Comparison of ENCODE assay signal across 9 cellular contexts in the genomic region with DNA sequence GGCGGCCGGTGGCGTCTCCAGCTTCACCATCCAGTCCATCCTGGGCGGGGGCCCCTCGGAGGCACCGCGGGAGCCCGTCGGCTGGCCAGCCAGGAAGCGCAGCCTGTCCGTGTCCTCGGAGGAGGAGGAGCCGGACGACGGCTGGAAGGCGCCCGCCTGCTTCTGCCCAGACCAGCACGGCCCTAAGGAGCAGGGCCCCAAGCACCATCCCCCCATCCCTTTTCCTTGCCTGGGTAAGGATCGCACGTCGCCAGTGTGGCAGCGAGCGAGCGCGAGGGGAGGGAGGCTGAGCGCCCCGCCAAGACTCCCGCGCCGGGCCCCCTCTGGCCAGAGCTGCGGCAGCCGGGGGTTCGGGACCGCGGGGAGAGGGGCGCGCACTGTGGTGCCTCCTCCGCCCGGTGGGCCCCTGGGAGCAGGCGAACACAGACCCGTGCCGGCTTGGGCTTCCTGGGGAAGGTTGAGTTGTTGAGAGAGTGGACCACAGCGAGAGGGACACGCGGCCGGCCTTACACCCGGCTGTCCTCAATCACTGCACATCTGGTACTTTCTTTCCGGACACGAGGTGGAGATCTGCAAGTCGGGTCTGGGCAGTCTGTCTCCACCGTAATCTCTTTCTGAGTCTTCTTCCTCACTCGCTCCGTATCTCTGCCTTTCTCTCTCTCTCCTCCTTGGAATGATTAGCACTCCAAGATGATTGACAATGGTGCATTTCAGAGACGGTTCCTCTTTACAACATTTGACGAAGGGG. TPM values are rescaled to one million over a fixed set of nuclear protein-coding genes. Genes with fewer than 3 reads are reported as not detected.
DNase-seq lines count a peak whose midpoint lies in the region; ATAC-seq, FAIRE-seq and TF ChIP-seq lines count a peak whose summit lies in the region.
"Had no signal": no experiment of that assay in that cellular context is flagged by ENCODE, and none has a peak within 500 bp of the region (broad histone marks: within the 10 kb centered on the region; RNA-seq: fewer than 3 reads in every experiment).

No MANE protein-coding gene starts in this region.

- TF ChIP-seq POLR2A in endothelial cell of umbilical vein (IDR thresholded peaks at IDR 0.05; ENCODE audit: low read depth, low read length) = no peak

- H3K4me1 ChIP-seq in endothelial cell of umbilical vein (ENCODE audit: control insufficient read depth, extremely low read depth, insufficient read depth, low read length) = peaks cover 8% of the 10 kb centered on the region
- peaks cover 11 to 62% (median 44%) of the 10 kb centered on the region in 9 donors for H3K4me1 ChIP-seq in heart right ventricle

- POLR2A ChIA-PET in activated CD4-positive, alpha-beta T cell treated with anti-CD3 and anti-CD28 coated beads, Interleukin-2, amount 10 ng/mL, durations not matched to agents 7 days and 5 days (lab: Charles Lee) = no interaction called here
- POLR2A ChIA-PET in endothelial cell of umbilical vein (lab: Charles Lee) = interaction anchor here (0.6 kb wide), 1 partner anchor 75 kb away, joined by 4 read pairs; no protein-coding TSS in a partner anchor

- TF ChIP-seq CTCF in endothelial cell of umbilical vein (IDR thresholded peaks at IDR 0.05; ENCODE audit: extremely low read depth in 1 of 2, insufficient read depth in 1 of 2, low read depth in 1 of 2, low read length in 2 of 2) (no peak), heart right ventricle (IDR thresholded peaks at IDR 0.05) (no peak)

- peak overlapping the region; percentile 34 for H3K4me3 Mint-ChIP-seq in activated CD4-positive, alpha-beta T cell treated with anti-CD3 and anti-CD28 coated beads, Interleukin-2, amount 10 ng/mL, durations not matched to agents 7 days and 5 days
- peak overlapping the region; percentile 68 to 83 for H3K4me3 Mint-ChIP-seq in stimulated activated naive B cell treated with anti-CD40 and anti-IgM and Interleukin-4, amounts not matched to agents 10 μg/mL and 1 μg/mL and 100 μg/mL, for 72 hours

- H3K27me3 ChIP-seq in endothelial cell of umbilical vein (ENCODE audit: control insufficient read depth in 2 of 2, insufficient read depth in 2 of 2, low read length in 2 of 2) (peaks cover 85 to 97% of the 10 kb centered on the region in 2 experiments), heart right ventricle (peaks cover 54 to 100% (median 99%) of the 10 kb centered on the region in 7 donors)

- no peak overlapping the region for H2AFZ ChIP-seq in endothelial cell of umbilical vein (ENCODE audit: low read depth, low read length)

- no peaks in the 10 kb centered on the region for H3K79me2 ChIP-seq in endothelial cell of umbilical vein (ENCODE audit: control insufficient read depth, insufficient read depth, low read length)

- H3K9me3 ChIP-seq in endothelial cell of umbilical vein (replicated peaks; ENCODE audit: control insufficient read depth, insufficient read depth, low read length) (no peaks in the 10 kb centered on the region), heart right ventricle (no peaks in the 10 kb centered on the region)
- H3K9me3 ChIP-seq: sigmoid colon had no signal

- H3K36me3 Mint-ChIP-seq in activated CD4-positive, alpha-beta T cell treated with anti-CD3 and anti-CD28 coated beads, Interleukin-2, amount 10 ng/mL, durations not matched to agents 7 days and 5 days (ENCODE audit: low read depth) = peaks cover 1% of the 10 kb centered on the region
- peaks cover 0 to 3% of the 10 kb centered on the region in 2 donors for H3K36me3 Mint-ChIP-seq in stimulated activated naive B cell treated with anti-CD40 and anti-IgM and Interleukin-4, amounts not matched to agents 10 μg/mL and 1 μg/mL and 100 μg/mL, for 72 hours

- DNase-seq in activated CD4-positive, alpha-beta T cell treated with anti-CD3 and anti-CD28 coated beads, Interleukin-2, amount 10 ng/mL, durations not matched to agents 7 days and 5 days = no peak
- DNase-seq in activated CD4-positive, alpha-beta T cell treated with anti-CD3 and anti-CD28 coated beads, Interleukin-2, amount 50 U/mL, for 4 hours = no peak
- DNase-seq in NCI-H748 (lab: John Stamatoyannopoulos, UW; ENCODE audit: unreplicated experiment) = peak; percentile 51
- DNase-seq in endothelial cell of umbilical vein (ENCODE audit: low read depth, low spot score) = no peak
- DNase-seq in stimulated activated naive B cell treated with anti-CD40 and anti-IgM and Interleukin-4, amounts not matched to agents 10 μg/mL and 1 μg/mL and 100 μg/mL, for 72 hours = no peak
- DNase-seq in heart right ventricle = no peak
- DNase-seq in NCI-H2107 (lab: John Stamatoyannopoulos, UW) = no peak
- DNase-seq: sigmoid colon had no signal

- H3K9me3 Mint-ChIP-seq in activated CD4-positive, alpha-beta T cell treated with anti-CD3 and anti-CD28 coated beads, Interleukin-2, amount 10 ng/mL, durations not matched to agents 7 days and 5 days = no peaks in the 10 kb centered on the region
- H3K9me3 Mint-ChIP-seq in stimulated activated naive B cell treated with anti-CD40 and anti-IgM and Interleukin-4, amounts not matched to agents 10 μg/mL and 1 μg/mL and 100 μg/mL, for 72 hours = peaks cover 0 to 2% of the 10 kb centered on the region in 2 donors

- H3K4me2 ChIP-seq in endothelial cell of umbilical vein (ENCODE audit: insufficient read depth, low read length) = no peak overlapping the region

- peaks cover 72% of the 10 kb centered on the region for H3K27me3 Mint-ChIP-seq in activated CD4-positive, alpha-beta T cell treated with anti-CD3 and anti-CD28 coated beads, Interleukin-2, amount 10 ng/mL, durations not matched to agents 7 days and 5 days
- peaks cover 44 to 69% of the 10 kb centered on the region in 2 donors for H3K27me3 Mint-ChIP-seq in stimulated activated naive B cell treated with anti-CD40 and anti-IgM and Interleukin-4, amounts not matched to agents 10 μg/mL and 1 μg/mL and 100 μg/mL, for 72 hours

- H3K36me3 ChIP-seq in endothelial cell of umbilical vein (ENCODE audit: control insufficient read depth in 2 of 2, extremely low read depth in 1 of 2, insufficient read depth in 2 of 2, low read length in 2 of 2) = no peaks in the 10 kb centered on the region
- H3K36me3 ChIP-seq in heart right ventricle = no peaks in the 10 kb centered on the region
- H3K36me3 ChIP-seq: sigmoid colon had no signal

- intact Hi-C loops in endothelial cell of umbilical vein (cut with micrococcal nuclease) = loop anchor here (1.0 kb wide), 1 partner anchor 9 kb away; no protein-coding TSS in a partner anchor
- intact Hi-C loops in heart right ventricle (cut with DNase I) = no loop called here

- peaks cover 60% of the 10 kb centered on the region for H3K4me1 Mint-ChIP-seq in activated CD4-positive, alpha-beta T cell treated with anti-CD3 and anti-CD28 coated beads, Interleukin-2, amount 10 ng/mL, durations not matched to agents 7 days and 5 days
- peaks cover 26 to 47% of the 10 kb centered on the region in 2 donors for H3K4me1 Mint-ChIP-seq in stimulated activated naive B cell treated with anti-CD40 and anti-IgM and Interleukin-4, amounts not matched to agents 10 μg/mL and 1 μg/mL and 100 μg/mL, for 72 hours

- peak overlapping the region; percentile 57 for H3K27ac Mint-ChIP-seq in activated CD4-positive, alpha-beta T cell treated with anti-CD3 and anti-CD28 coated beads, Interleukin-2, amount 10 ng/mL, durations not matched to agents 7 days and 5 days
- H3K27ac Mint-ChIP-seq in stimulated activated naive B cell treated with anti-CD40 and anti-IgM and Interleukin-4, amounts not matched to agents 10 μg/mL and 1 μg/mL and 100 μg/mL, for 72 hours = peak overlapping the region; percentile 91

- no peaks in the 10 kb centered on the region for H3K9me1 ChIP-seq in endothelial cell of umbilical vein (replicated peaks; ENCODE audit: control insufficient read depth, extremely low read depth, insufficient read depth, low read length)

- H3K9ac ChIP-seq in endothelial cell of umbilical vein (replicated peaks; ENCODE audit: extremely low read depth, insufficient read depth, low read length) = no peak overlapping the region

- CTCF ChIA-PET in activated CD4-positive, alpha-beta T cell treated with anti-CD3 and anti-CD28 coated beads, Interleukin-2, amount 10 ng/mL, durations not matched to agents 7 days and 5 days (lab: Charles Lee) = interaction anchor here (0.7 to 2.4 kb wide), 3 partner anchors 8 to 15 kb away, joined by 4 to 11 read pairs (median 10); no protein-coding TSS in a partner anchor
- CTCF ChIA-PET in endothelial cell of umbilical vein (lab: Charles Lee) = interaction anchor here (3.1 kb wide), 1 partner anchor 15 kb away, joined by 20 read pairs; no protein-coding TSS in a partner anchor

- WGBS in heart right ventricle, 2 donors = 1% methylated on average over 51 to 55 of the region's 55 CpGs

- FAIRE-seq in endothelial cell of umbilical vein (lab: Jason Lieb, UNC) = no peak

- H4K20me1 ChIP-seq in endothelial cell of umbilical vein (replicated peaks; ENCODE audit: control insufficient read depth, extremely low read depth, insufficient read depth, low read length) = no peaks in the 10 kb centered on the region

- no peak for ATAC-seq in stimulated activated naive B cell treated with anti-CD40 and anti-IgM and Interleukin-4, amounts not matched to agents 10 μg/mL and 1 μg/mL and 100 μg/mL, for 72 hours (replicated peaks)
- no peak for ATAC-seq in GM21529 (IDR thresholded peaks at IDR 0.05; ENCODE audit: unreplicated experiment)
- no peak for ATAC-seq in heart right ventricle

- no TSS peak for BruUV-seq in endothelial cell of umbilical vein (replicated peaks; lab: Mats Ljungman, UMichigan)

- H3K4me3 ChIP-seq in endothelial cell of umbilical vein (replicated peaks in 1 of 3; ENCODE audit: insufficient read depth in 1 of 3, low read depth in 1 of 3, low read length in 3 of 3) = no peak overlapping the region
- H3K4me3 ChIP-seq in heart right ventricle = peak overlapping the region in 2 of 10 donors; percentile 20 to 23

- dilution Hi-C loops in endothelial cell of umbilical vein (cut with MboI; ENCODE audit: extremely low pct_ligation_motif_present, low sequenced_read_pairs) = no loop called here

- no peak overlapping the region for H3K27ac ChIP-seq in endothelial cell of umbilical vein (ENCODE audit: insufficient read depth, low read depth, low read length)
- H3K27ac ChIP-seq in heart right ventricle = no peak overlapping the region
- H3K27ac ChIP-seq: sigmoid colon had no signal

RNA-seq across cellular contexts. Expression of a gene that starts 0.7 kb away (rescaled TPM):
- not detected for total RNA-seq in activated CD4-positive, alpha-beta T cell treated with anti-CD3 and anti-CD28 coated beads, Interleukin-2, amount 10 ng/mL, durations not matched to agents 7 days and 5 days
- total RNA-seq in endothelial cell of umbilical vein = not detected in 2 replicates
- not detected in 2 replicates for polyA plus RNA-seq in endothelial cell of umbilical vein
- polyA plus RNA-seq in endothelial cell of umbilical vein (2011; cell fraction: cytosol; rRNA removed) = not detected in 2 replicates
- not detected in 2 replicates for polyA plus RNA-seq in endothelial cell of umbilical vein (2011; cell fraction: nucleus; rRNA removed)
- not detected in 2 replicates for polyA plus RNA-seq in endothelial cell of umbilical vein (2012)
- polyA minus RNA-seq in endothelial cell of umbilical vein = not detected in 2 replicates
- not detected for polyA minus RNA-seq in endothelial cell of umbilical vein (2011; cell fraction: cytosol; rRNA and poly(A)+ RNA removed)
- polyA minus RNA-seq in endothelial cell of umbilical vein (2011; cell fraction: nucleus; rRNA and poly(A)+ RNA removed) = not detected in 2 replicates
- not detected for total RNA-seq in heart right ventricle
- polyA plus RNA-seq in heart right ventricle = not detected

RNA-seq across cellular contexts. Expression of a gene that starts 5.6 kb away (rescaled TPM):
- total RNA-seq in activated CD4-positive, alpha-beta T cell treated with anti-CD3 and anti-CD28 coated beads, Interleukin-2, amount 10 ng/mL, durations not matched to agents 7 days and 5 days = 100 to 1,000 TPM; 224 to 255 TPM
- total RNA-seq in endothelial cell of umbilical vein (178 and 193 TPM in 2 replicates), heart right ventricle (10 to 100 TPM; 24.4 to 40.9 (median 30.4) TPM)
- polyA plus RNA-seq in endothelial cell of umbilical vein (128 and 156 TPM in 2 replicates), heart right ventricle (10 to 100 TPM; 11.4 to 42.0 TPM)
- 168 and 174 TPM in 2 replicates for polyA plus RNA-seq in endothelial cell of umbilical vein (2011; cell fraction: cytosol; rRNA removed)
- 230 and 247 TPM in 2 replicates for polyA plus RNA-seq in endothelial cell of umbilical vein (2011; cell fraction: nucleus; rRNA removed)
- 143 and 224 TPM in 2 replicates for polyA plus RNA-seq in endothelial cell of umbilical vein (2012)
- polyA minus RNA-seq in endothelial cell of umbilical vein = 238 and 313 TPM in 2 replicates
- polyA minus RNA-seq in endothelial cell of umbilical vein (2011; cell fraction: cytosol; rRNA and poly(A)+ RNA removed) = 207 TPM
- 170 and 216 TPM in 2 replicates for polyA minus RNA-seq in endothelial cell of umbilical vein (2011; cell fraction: nucleus; rRNA and poly(A)+ RNA removed)

RNA-seq across cellular contexts. Expression of a gene that starts 12.8 kb away (rescaled TPM):
- total RNA-seq in activated CD4-positive, alpha-beta T cell treated with anti-CD3 and anti-CD28 coated beads, Interleukin-2, amount 10 ng/mL, durations not matched to agents 7 days and 5 days = not detected
- not detected in 2 replicates for total RNA-seq in endothelial cell of umbilical vein
- not detected in 2 replicates for polyA plus RNA-seq in endothelial cell of umbilical vein
- not detected in 2 replicates for polyA plus RNA-seq in endothelial cell of umbilical vein (2011; cell fraction: cytosol; rRNA removed)
- polyA plus RNA-seq in endothelial cell of umbilical vein (2011; cell fraction: nucleus; rRNA removed) = not detected in 2 replicates
- polyA plus RNA-seq in endothelial cell of umbilical vein (2012) = not detected in 2 replicates
- 0.17 TPM in 1 of 2 replicates, not detected in the other for polyA minus RNA-seq in endothelial cell of umbilical vein
- not detected for polyA minus RNA-seq in endothelial cell of umbilical vein (2011; cell fraction: cytosol; rRNA and poly(A)+ RNA removed)
- polyA minus RNA-seq in endothelial cell of umbilical vein (2011; cell fraction: nucleus; rRNA and poly(A)+ RNA removed) = not detected in 2 replicates
- total RNA-seq in heart right ventricle = not detected
- polyA plus RNA-seq in heart right ventricle = not detected
